6 cellular contexts compared by ENCODE assay signal in the genomic region with DNA sequence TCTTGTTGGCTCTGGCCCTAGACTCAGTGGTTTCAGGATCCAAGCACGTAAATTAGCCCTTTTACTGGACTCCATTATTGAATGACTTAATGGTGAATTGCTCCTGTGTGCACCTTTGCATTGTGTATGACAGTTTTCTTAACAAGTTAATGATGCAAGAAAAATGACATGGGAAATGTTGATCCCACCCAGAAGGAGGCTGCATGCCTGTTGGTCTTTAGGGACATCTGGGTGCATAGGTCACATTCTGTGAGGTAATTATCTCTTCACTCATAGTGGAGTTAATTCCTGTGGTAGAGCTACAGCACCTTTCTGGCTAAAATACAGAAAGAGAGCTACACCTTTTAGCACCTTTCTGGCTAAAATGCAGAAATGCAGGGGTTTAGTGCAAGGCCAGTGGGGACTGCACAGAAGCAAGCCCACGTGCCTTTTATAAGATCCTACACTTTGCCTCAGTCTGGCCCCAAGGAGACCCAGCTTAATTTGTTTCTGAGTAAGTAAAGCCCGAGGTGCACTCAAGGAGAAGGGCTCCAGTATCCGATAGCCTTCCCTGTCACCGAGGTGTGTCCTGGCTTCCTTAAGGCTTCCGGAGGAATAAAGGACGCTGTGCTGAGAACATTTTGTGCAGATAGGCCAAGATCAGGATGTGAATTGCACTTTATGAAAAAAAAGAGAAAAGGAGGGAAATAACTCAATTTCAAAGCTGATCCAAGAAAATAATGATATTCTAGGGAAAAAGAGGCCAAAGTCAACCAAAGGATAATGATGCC. TPM values are rescaled to one million over a fixed set of nuclear protein-coding genes. Genes with fewer than 3 reads are reported as not detected.
"Had no signal": no experiment of that assay in that cellular context is flagged by ENCODE, and none has a peak within 500 bp of the region (broad histone marks: within the 10 kb centered on the region; RNA-seq: fewer than 3 reads in every experiment).

No MANE protein-coding gene starts in this region.

RNA-seq across cellular contexts. Expression of a gene that starts 18.1 kb away (rescaled TPM):
- total RNA-seq: natural killer cell treated with Interleukin-12 subunit alpha and Interleukin-12 subunit beta and Interleukin-15 and Interleukin-18, amount 100 ng/mL, for 72 hours had no signal
- polyA plus RNA-seq: naive thymus-derived CD4-positive, alpha-beta T cell; neural cell had no signal

RNA-seq across cellular contexts. Expression of a gene that starts 54.6 kb away (rescaled TPM):
- total RNA-seq: lung microvascular endothelial cell; naive thymus-derived CD4-positive, alpha-beta T cell; natural killer cell treated with Interleukin-12 subunit alpha and Interleukin-12 subunit beta and Interleukin-15 and Interleukin-18, amount 100 ng/mL, for 72 hours; vagina had no signal
- polyA plus RNA-seq: immature natural killer cell; naive thymus-derived CD4-positive, alpha-beta T cell had no signal
